Comparison of ENCODE assay signal across 8 cellular contexts in genomic region chr9:80592413-80592812, GRCh38.
"Had no signal": no experiment of that assay in that cellular context is flagged by ENCODE, and none has a peak within 500 bp of the region (broad histone marks: within the 10 kb centered on the region; RNA-seq: fewer than 3 reads in every experiment).

No MANE protein-coding gene starts in this region.

- DNase-seq: GM23248, GOT3, H9, HCEC 1CT, KBM-7 had no signal

- H3K27ac ChIP-seq: GM23248, HL-60 had no signal

- H3K27me3 Mint-ChIP-seq: IgD-negative memory B cell had no signal

- ATAC-seq: HepG2 had no signal

- H3K4me3 Mint-ChIP-seq: H9, IgD-negative memory B cell had no signal

- H3K27ac Mint-ChIP-seq: H9, IgD-negative memory B cell had no signal
